In genomic region chr10:767794-768193, GRCh38 we compare ENCODE assay signal across 31 cellular contexts.
DNase-seq lines count a peak whose midpoint lies in the region; TF ChIP-seq lines count a peak whose summit lies in the region.
"Had no signal": no experiment of that assay in that cellular context is flagged by ENCODE, and none has a peak within 500 bp of the region (broad histone marks: within the 10 kb centered on the region; RNA-seq: fewer than 3 reads in every experiment).

No MANE protein-coding gene starts in this region.

- no peak overlapping the region for H2BK15ac ChIP-seq in neuronal stem cell (ENCODE audit: low read length)

- no peak for TF ChIP-seq CTCF in HEK293 (tag by site-specific recombination; IDR thresholded peaks at IDR 0.05)

- H3K36me3 ChIP-seq in HEK293 (ENCODE audit: control insufficient read depth in 2 of 2, insufficient read depth in 1 of 2, low read length in 2 of 2) (no peaks in the 10 kb centered on the region), neuronal stem cell (replicated peaks in 1 of 2; ENCODE audit: control insufficient read depth in 2 of 2, insufficient read depth in 2 of 2, low read length in 2 of 2) (no peaks in the 10 kb centered on the region)
- H3K36me3 ChIP-seq: BE2C, BLaER1 had no signal

- H2BK120ac ChIP-seq in neuronal stem cell (ENCODE audit: low read depth, low read length) = no peak overlapping the region

- H3K23ac ChIP-seq in neuronal stem cell (ENCODE audit: low read depth, low read length, poor library complexity) = no peak overlapping the region

- H3K9me3 ChIP-seq in HEK293 (ENCODE audit: control insufficient read depth, insufficient read depth, low read depth, low read length) (no peaks in the 10 kb centered on the region), neuronal stem cell (replicated peaks in 1 of 2; ENCODE audit: control insufficient read depth in 2 of 2, insufficient read depth in 1 of 2, low read depth in 1 of 2, low read length in 2 of 2) (peaks cover 9 to 14% of the 10 kb centered on the region in 2 donors)
- H3K9me3 ChIP-seq: BE2C had no signal

- H3K4me1 ChIP-seq in HEK293 (ENCODE audit: control insufficient read depth, insufficient read depth, low read length) (no peaks in the 10 kb centered on the region), neuronal stem cell (ENCODE audit: control insufficient read depth in 2 of 2, insufficient read depth in 1 of 2, low read depth in 1 of 2, low read length in 2 of 2) (no peaks in the 10 kb centered on the region)
- H3K4me1 ChIP-seq: A549; BE2C; BLaER1; BLaER1 treated with 17β-estradiol and CSF1 and Interleukin-3, amounts not matched to agents 10 nM and 100 nM; Caco-2 had no signal

- no peak overlapping the region for H3K9ac ChIP-seq in neuronal stem cell (ENCODE audit: low read depth, low read length, poor library complexity)
- H3K9ac ChIP-seq: BLaER1; BLaER1 treated with 17β-estradiol and CSF1 and Interleukin-3, amounts not matched to agents 10 nM and 100 nM had no signal

- H3K4ac ChIP-seq in neuronal stem cell (ENCODE audit: low read length) = no peak overlapping the region

- intact Hi-C loops in activated naive CD4-positive, alpha-beta T cell treated with anti-CD3 and anti-CD28 coated beads for 36 hours (cut with micrococcal nuclease) = no loop called here

- peak overlapping the region; percentile 64 for H2AFZ ChIP-seq in neuronal stem cell (ENCODE audit: low read length)

- peaks cover 21% of the 10 kb centered on the region for H3K9me3 Mint-ChIP-seq in activated T-cell treated with anti-CD3 and anti-CD28 coated beads, Interleukin-2, amount 50 U/mL, for 24 hours
- H3K9me3 Mint-ChIP-seq in activated naive CD4-positive, alpha-beta T cell treated with anti-CD3 and anti-CD28 coated beads for 36 hours = peaks cover 13% of the 10 kb centered on the region

- H3K4me3 Mint-ChIP-seq in activated T-cell treated with anti-CD3 and anti-CD28 coated beads, Interleukin-2, amount 50 U/mL, for 24 hours = no peak overlapping the region
- H3K4me3 Mint-ChIP-seq in activated naive CD4-positive, alpha-beta T cell treated with anti-CD3 and anti-CD28 coated beads for 36 hours = no peak overlapping the region
- H3K4me3 Mint-ChIP-seq: B cell; CD14-positive monocyte; CD4-positive, alpha-beta memory T cell; CD4-positive, alpha-beta T cell; CD4-positive, CD25-positive, alpha-beta regulatory T cell; CD8-positive, alpha-beta memory T cell; CD8-positive, alpha-beta T cell had no signal

- no peak overlapping the region for H4K8ac ChIP-seq in neuronal stem cell (ENCODE audit: low read depth, low read length)

- no CpG with 5 or more reads among the region's 2 CpGs for WGBS in neuronal stem cell (ENCODE audit: extremely low coverage in 2 of 2, insufficient read length in 2 of 2, insufficient replicate concordance in 1 of 2), 2 donors

- H3K27ac ChIP-seq in HEK293 (ENCODE audit: extremely low read depth, low read depth, low read length) (no peak overlapping the region), neuronal stem cell (replicated peaks; ENCODE audit: low read length) (no peak overlapping the region)
- H3K27ac ChIP-seq: 22Rv1; A549; BLaER1; BLaER1 treated with 17β-estradiol and CSF1 and Interleukin-3, amounts not matched to agents 10 nM and 100 nM; C4-2B had no signal

- no peak overlapping the region for H3K14ac ChIP-seq in neuronal stem cell (ENCODE audit: low read length)

- no peak overlapping the region for H4K91ac ChIP-seq in neuronal stem cell (ENCODE audit: low read depth, low read length, poor library complexity)

- H3K27ac Mint-ChIP-seq in activated T-cell treated with anti-CD3 and anti-CD28 coated beads, Interleukin-2, amount 50 U/mL, for 24 hours = no peak overlapping the region
- H3K27ac Mint-ChIP-seq in activated naive CD4-positive, alpha-beta T cell treated with anti-CD3 and anti-CD28 coated beads for 36 hours = no peak overlapping the region
- H3K27ac Mint-ChIP-seq: B cell; CD14-positive monocyte; CD4-positive, alpha-beta memory T cell; CD4-positive, alpha-beta T cell; CD4-positive, CD25-positive, alpha-beta regulatory T cell; CD8-positive, alpha-beta memory T cell; CD8-positive, alpha-beta T cell had no signal

- H3K36me3 Mint-ChIP-seq in activated T-cell treated with anti-CD3 and anti-CD28 coated beads, Interleukin-2, amount 50 U/mL, for 24 hours (ENCODE audit: low read depth) = no peaks in the 10 kb centered on the region
- H3K36me3 Mint-ChIP-seq in activated naive CD4-positive, alpha-beta T cell treated with anti-CD3 and anti-CD28 coated beads for 36 hours (ENCODE audit: low read depth) = no peaks in the 10 kb centered on the region
- H3K36me3 Mint-ChIP-seq: CD14-positive monocyte; CD4-positive, CD25-positive, alpha-beta regulatory T cell; CD8-positive, alpha-beta T cell had no signal

- no peaks in the 10 kb centered on the region for H3K27me3 ChIP-seq in neuronal stem cell (ENCODE audit: control insufficient read depth in 3 of 3, insufficient read depth in 3 of 3, low read depth in 1 of 3, low read length in 3 of 3)
- H3K27me3 ChIP-seq: BE2C had no signal

- peak; percentile 28 for DNase-seq in NCI-H2171 treated with DMSO at 0.1 percent for 48 hours (lab: John Stamatoyannopoulos, UW)
- no peak for DNase-seq in NCI-H2171 (lab: John Stamatoyannopoulos, UW)
- DNase-seq in neuronal stem cell (ENCODE audit: low spot score) = no peak
- no peak for DNase-seq in activated T-cell treated with anti-CD3 and anti-CD28 coated beads, Interleukin-2, amount 50 U/mL, for 24 hours
- DNase-seq in activated naive CD4-positive, alpha-beta T cell treated with anti-CD3 and anti-CD28 coated beads for 36 hours = no peak
- DNase-seq: 8988T; ACHN; AML-193; BE2C; C1 segment of cervical spinal cord; Caco-2; Calu3; CD4-positive, alpha-beta memory T cell; CD4-positive, alpha-beta T cell; CD4-positive, CD25-positive, alpha-beta regulatory T cell; CD8-positive, alpha-beta memory T cell; CD8-positive, alpha-beta T cell; COR-L47; DMS153; DMS79; DMS79 treated with DMSO at 0.1 percent for 48 hours; DND-41; EL had no signal

- H3K4me2 ChIP-seq in neuronal stem cell (ENCODE audit: insufficient read depth, low read length, poor library complexity, severe bottlenecking) = no peak overlapping the region
- H3K4me2 ChIP-seq: A549; BLaER1; BLaER1 treated with 17β-estradiol and CSF1 and Interleukin-3, amounts not matched to agents 10 nM and 100 nM had no signal

- no peaks in the 10 kb centered on the region for H3K4me1 Mint-ChIP-seq in activated T-cell treated with anti-CD3 and anti-CD28 coated beads, Interleukin-2, amount 50 U/mL, for 24 hours (ENCODE audit: low read depth)
- H3K4me1 Mint-ChIP-seq in activated naive CD4-positive, alpha-beta T cell treated with anti-CD3 and anti-CD28 coated beads for 36 hours (ENCODE audit: low read depth) = no peaks in the 10 kb centered on the region
- H3K4me1 Mint-ChIP-seq: B cell; CD14-positive monocyte; CD4-positive, alpha-beta memory T cell; CD4-positive, CD25-positive, alpha-beta regulatory T cell; CD8-positive, alpha-beta memory T cell had no signal

- H2AK5ac ChIP-seq in neuronal stem cell (ENCODE audit: low read depth, low read length) = no peak overlapping the region

- POLR2A ChIA-PET in HEK293 (lab: Yijun Ruan, JAX) = no interaction called here

- H3K4me3 ChIP-seq in HEK293 (ENCODE audit: low read depth, low read length) = no peak overlapping the region
- no peak overlapping the region for H3K4me3 ChIP-seq in neuronal stem cell (ENCODE audit: low read length in 2 of 2)
- H3K4me3 ChIP-seq: A549; BLaER1; BLaER1 treated with 17β-estradiol and CSF1 and Interleukin-3, amounts not matched to agents 10 nM and 100 nM had no signal

- CTCF ChIA-PET in HEK293 (lab: Yijun Ruan, JAX) = interaction anchor here (0.7 kb wide), 1 partner anchor 334 kb away, joined by 4 read pairs; no protein-coding TSS in a partner anchor
- CTCF ChIA-PET in activated naive CD4-positive, alpha-beta T cell treated with anti-CD3 and anti-CD28 coated beads for 36 hours (lab: Charles Lee) = no interaction called here

- no peak overlapping the region for H2BK12ac ChIP-seq in neuronal stem cell (ENCODE audit: low read length)

- no peak overlapping the region for H2BK5ac ChIP-seq in neuronal stem cell (ENCODE audit: low read length)

- no peak overlapping the region for H3K18ac ChIP-seq in neuronal stem cell (ENCODE audit: low read length)

- peaks cover 8% of the 10 kb centered on the region for H3K27me3 Mint-ChIP-seq in activated T-cell treated with anti-CD3 and anti-CD28 coated beads, Interleukin-2, amount 50 U/mL, for 24 hours
- H3K27me3 Mint-ChIP-seq in activated naive CD4-positive, alpha-beta T cell treated with anti-CD3 and anti-CD28 coated beads for 36 hours (ENCODE audit: low read depth) = peaks cover 7% of the 10 kb centered on the region

- H3K79me1 ChIP-seq in neuronal stem cell (ENCODE audit: low read depth, low read length) = no peaks in the 10 kb centered on the region

TF ChIP-seq in HEK293, 187 proteins besides CTCF, POLR2A, EP300 and RAD21:
- TF ChIP-seq ZNF23 (tag by site-specific recombination; IDR thresholded peaks at IDR 0.05; ENCODE audit: borderline replicate concordance) (no peak), SETDB1 (IDR thresholded peaks at IDR 0.05; ENCODE audit: insufficient read length, low read length) (peak; percentile 57), ZNF26 (tag by site-specific recombination; IDR thresholded peaks at IDR 0.05) (peak; percentile 76)
TF ChIP-seq in HEK293: peak in this region for 2.
